ENCODE assay signal across 9 cellular contexts in the genomic region with DNA sequence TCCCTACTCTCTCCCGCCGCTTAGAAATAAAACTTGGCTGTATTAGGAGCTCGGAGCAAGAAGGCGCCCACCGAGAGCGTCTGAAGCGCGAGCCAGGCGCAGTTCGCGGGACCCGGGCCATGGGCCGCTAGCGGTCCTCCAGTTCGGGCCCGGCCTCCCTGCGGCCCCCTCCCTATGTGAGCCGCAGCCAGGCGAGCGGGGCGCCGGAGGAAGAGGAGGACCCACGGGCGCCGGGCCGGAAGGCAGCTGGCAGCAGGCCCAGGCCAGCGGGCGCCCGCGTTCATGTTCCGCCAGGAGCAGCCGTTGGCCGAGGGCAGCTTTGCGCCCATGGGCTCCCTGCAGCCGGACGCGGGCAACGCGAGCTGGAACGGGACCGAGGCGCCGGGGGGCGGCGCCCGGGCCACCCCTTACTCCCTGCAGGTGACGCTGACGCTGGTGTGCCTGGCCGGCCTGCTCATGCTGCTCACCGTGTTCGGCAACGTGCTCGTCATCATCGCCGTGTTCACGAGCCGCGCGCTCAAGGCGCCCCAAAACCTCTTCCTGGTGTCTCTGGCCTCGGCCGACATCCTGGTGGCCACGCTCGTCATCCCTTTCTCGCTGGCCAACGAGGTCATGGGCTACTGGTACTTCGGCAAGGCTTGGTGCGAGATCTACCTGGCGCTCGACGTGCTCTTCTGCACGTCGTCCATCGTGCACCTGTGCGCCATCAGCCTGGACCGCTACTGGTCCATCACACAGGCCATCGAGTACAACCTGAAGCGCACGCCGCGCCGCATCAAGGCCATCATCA. TPM values are rescaled to one million over a fixed set of nuclear protein-coding genes. Genes with fewer than 3 reads are reported as not detected.
DNase-seq lines count a peak whose midpoint lies in the region; ATAC-seq and TF ChIP-seq lines count a peak whose summit lies in the region.
"Had no signal": no experiment of that assay in that cellular context is flagged by ENCODE, and none has a peak within 500 bp of the region (broad histone marks: within the 10 kb centered on the region; RNA-seq: fewer than 3 reads in every experiment).

No MANE protein-coding gene starts in this region.

- peak overlapping the region; percentile 88 for H3K4me3 Mint-ChIP-seq in T-helper 17 cell

- peak overlapping the region; percentile 40 for H2AK5ac ChIP-seq in neuronal stem cell (ENCODE audit: low read depth, low read length)

- H3K27me3 Mint-ChIP-seq in T-helper 17 cell, result peaks cover 66% of the 10 kb centered on the region

- H3K4me1 Mint-ChIP-seq in T-helper 17 cell, result peaks cover 15% of the 10 kb centered on the region

- TF ChIP-seq EP300 in esophagus muscularis mucosa (IDR thresholded peaks at IDR 0.05), result no peak

- intact Hi-C loops in esophagus muscularis mucosa (cut with DNase I), result no loop called here

- H3K4me1 ChIP-seq in esophagus muscularis mucosa (peaks cover 26 to 44% (median 31%) of the 10 kb centered on the region in 4 donors), neuronal stem cell (ENCODE audit: control insufficient read depth in 2 of 2, insufficient read depth in 1 of 2, low read depth in 1 of 2, low read length in 2 of 2) (peaks cover 3 to 6% of the 10 kb centered on the region in 2 donors)

- no peak overlapping the region for H2AFZ ChIP-seq in neuronal stem cell (ENCODE audit: low read length)

- H4K91ac ChIP-seq in neuronal stem cell (ENCODE audit: low read depth, low read length, poor library complexity), result no peak overlapping the region

- H3K79me1 ChIP-seq in neuronal stem cell (ENCODE audit: low read depth, low read length), result no peaks in the 10 kb centered on the region

- H4K8ac ChIP-seq in neuronal stem cell (ENCODE audit: low read depth, low read length), result peak overlapping the region; percentile 29

- WGBS in esophagus muscularis mucosa, result 9% methylated on average over 55 of the region's 82 CpGs
- no CpG with 5 or more reads among the region's 82 CpGs for WGBS in neuronal stem cell (ENCODE audit: extremely low coverage in 2 of 2, insufficient read length in 2 of 2, insufficient replicate concordance in 1 of 2), 2 donors

- H3K27me3 ChIP-seq in esophagus muscularis mucosa (peaks cover 3 to 95% (median 42%) of the 10 kb centered on the region in 4 donors), neuronal stem cell (ENCODE audit: control insufficient read depth in 3 of 3, insufficient read depth in 3 of 3, low read depth in 1 of 3, low read length in 3 of 3) (peaks cover 9 to 75% (median 32%) of the 10 kb centered on the region in 3 experiments)

- ATAC-seq in T-helper 17 cell, result peak; percentile 3
- no peak for ATAC-seq in GM21825 (IDR thresholded peaks at IDR 0.05; ENCODE audit: unreplicated experiment)
- ATAC-seq in GM19463 (IDR thresholded peaks at IDR 0.05; ENCODE audit: unreplicated experiment), result no peak

- H3K36me3 Mint-ChIP-seq in T-helper 17 cell (ENCODE audit: low read depth), result peaks cover 3% of the 10 kb centered on the region

- peak overlapping the region; percentile 60 for H3K14ac ChIP-seq in neuronal stem cell (ENCODE audit: low read length)

- H3K4me3 ChIP-seq in esophagus muscularis mucosa (peak overlapping the region; percentile 49 to 59 (median 54)), neuronal stem cell (ENCODE audit: low read length in 2 of 2) (peak overlapping the region in 1 of 2 donors; percentile 68)

- DNase-seq in GM03348 (ENCODE audit: low spot score) (peak; percentile 76), T-helper 17 cell (no peak), esophagus muscularis mucosa (ENCODE audit: extremely low spot score) (peak; percentile 72), neuronal stem cell (ENCODE audit: low spot score) (no peak), NCI-H524 treated with DMSO at 0.1 percent for 48 hours (lab: John Stamatoyannopoulos, UW) (no peak), SKM-1 treated with dmso at 0.1 percent for 144 hours (lab: John Stamatoyannopoulos, UW; ENCODE audit: unreplicated experiment) (no peak)

- H3K27ac ChIP-seq in esophagus muscularis mucosa (replicated peaks in 1 of 4) (peak overlapping the region in 1 of 4 donors; percentile 20), neuronal stem cell (replicated peaks; ENCODE audit: low read length) (no peak overlapping the region)
- H3K27ac ChIP-seq: KMS-11 had no signal

- no peak overlapping the region for H2BK12ac ChIP-seq in neuronal stem cell (ENCODE audit: low read length)

- H3K4ac ChIP-seq in neuronal stem cell (ENCODE audit: low read length), result no peak overlapping the region

- H2BK5ac ChIP-seq in neuronal stem cell (ENCODE audit: low read length), result no peak overlapping the region

- peak overlapping the region; percentile 66 for H3K23ac ChIP-seq in neuronal stem cell (ENCODE audit: low read depth, low read length, poor library complexity)

- H2BK15ac ChIP-seq in neuronal stem cell (ENCODE audit: low read length), result no peak overlapping the region

- H3K4me2 ChIP-seq in neuronal stem cell (ENCODE audit: insufficient read depth, low read length, poor library complexity, severe bottlenecking), result peak overlapping the region; percentile 55
- H3K4me2 ChIP-seq: KMS-11 had no signal

- H3K36me3 ChIP-seq in esophagus muscularis mucosa (no peaks in the 10 kb centered on the region), neuronal stem cell (replicated peaks in 1 of 2; ENCODE audit: control insufficient read depth in 2 of 2, insufficient read depth in 2 of 2, low read length in 2 of 2) (no peaks in the 10 kb centered on the region)

- H3K9me3 ChIP-seq in T-helper 17 cell (ENCODE audit: control insufficient read depth, low read length, poor library complexity, severe bottlenecking) (no peaks in the 10 kb centered on the region), esophagus muscularis mucosa (no peaks in the 10 kb centered on the region), neuronal stem cell (replicated peaks in 1 of 2; ENCODE audit: control insufficient read depth in 2 of 2, insufficient read depth in 1 of 2, low read depth in 1 of 2, low read length in 2 of 2) (peaks cover 0 to 10% of the 10 kb centered on the region in 2 donors)

- H3K18ac ChIP-seq in neuronal stem cell (ENCODE audit: low read length), result no peak overlapping the region

- TF ChIP-seq POLR2A in esophagus muscularis mucosa (IDR thresholded peaks at IDR 0.05; ENCODE audit: low read depth), result no peak

- no peak overlapping the region for H3K27ac Mint-ChIP-seq in T-helper 17 cell

- no peak for TF ChIP-seq CTCF in esophagus muscularis mucosa (IDR thresholded peaks at IDR 0.05)

- no peak overlapping the region for H2BK120ac ChIP-seq in neuronal stem cell (ENCODE audit: low read depth, low read length)

- peak overlapping the region; percentile 50 for H3K9ac ChIP-seq in neuronal stem cell (ENCODE audit: low read depth, low read length, poor library complexity)
- H3K9ac ChIP-seq: KMS-11 had no signal

RNA-seq across cellular contexts. Expression of a gene that starts 1.1 kb away (rescaled TPM):
- 1 to 10 TPM in 1 of 2 donors, not detected in 1; 1.9 TPM for total RNA-seq in T-helper 17 cell
- 1 to 10 TPM in 3 of 4 donors, under 1 TPM in 1; 0.42 to 3.8 (median 3.6) TPM for total RNA-seq in esophagus muscularis mucosa
- polyA plus RNA-seq in neuronal stem cell (2013, experiment 1 of 2), result 0.11 TPM
- 0.12 TPM for polyA plus RNA-seq in neuronal stem cell (2013, experiment 2 of 2)

Comparison
In these comparisons a context has a peak if more than half of its experiments do, and no peak if none do; other contexts are left out.
1. DNase-seq: peak in GM03348 (single experiment) and esophagus muscularis mucosa (single experiment); none in T-helper 17 cell (0 of 3), neuronal stem cell (single experiment), NCI-H524 treated with DMSO at 0.1 percent for 48 hours (single experiment) and SKM-1 treated with dmso at 0.1 percent for 144 hours (single experiment).